Comparison of ENCODE assay signal across 24 cellular contexts in genomic region chr4:8709050-8709728, GRCh38.
DNase-seq lines count a peak whose midpoint lies in the region; ATAC-seq and TF ChIP-seq lines count a peak whose summit lies in the region.
"Had no signal": no experiment of that assay in that cellular context is flagged by ENCODE, and none has a peak within 500 bp of the region (broad histone marks: within the 10 kb centered on the region; RNA-seq: fewer than 3 reads in every experiment).

No MANE protein-coding gene starts in this region.

- ATAC-seq in activated CD8-positive, alpha-beta memory T cell treated with anti-CD3 and anti-CD28 coated beads, Interleukin-2, amount 10 ng/mL, durations not matched to agents 7 days and 5 days: no peak
- no peak for ATAC-seq in lower lobe of right lung
- ATAC-seq in activated CD8-positive, alpha-beta T cell treated with anti-CD3 and anti-CD28 coated beads, Interleukin-2, amount 10 ng/mL, durations not matched to agents 7 days and 5 days: no peak
- ATAC-seq: activated naive CD4-positive, alpha-beta T cell treated with anti-CD3 and anti-CD28 coated beads, Interleukin-2, amount 50 U/mL, for 72 hours; gastrocnemius medialis; Panc1; pancreas had no signal

- POLR2A ChIA-PET in activated CD8-positive, alpha-beta T cell treated with anti-CD3 and anti-CD28 coated beads, Interleukin-2, amount 10 ng/mL, durations not matched to agents 7 days and 5 days (lab: Charles Lee): no interaction called here

- CTCF ChIA-PET in activated CD8-positive, alpha-beta memory T cell treated with anti-CD3 and anti-CD28 coated beads, Interleukin-2, amount 10 ng/mL, durations not matched to agents 7 days and 5 days (lab: Charles Lee): no interaction called here
- CTCF ChIA-PET in activated CD8-positive, alpha-beta T cell treated with anti-CD3 and anti-CD28 coated beads, Interleukin-2, amount 10 ng/mL, durations not matched to agents 7 days and 5 days (lab: Charles Lee): no interaction called here

- no peak for TF ChIP-seq CTCF in Peyer's patch (IDR thresholded peaks at IDR 0.05)
- TF ChIP-seq CTCF in lower lobe of right lung (IDR thresholded peaks at IDR 0.05): no peak
- no peak for TF ChIP-seq CTCF in tibial artery (IDR thresholded peaks at IDR 0.05)

- H3K4me1 ChIP-seq in Peyer's patch (no peaks in the 10 kb centered on the region), lower lobe of right lung (no peaks in the 10 kb centered on the region), tibial artery (no peaks in the 10 kb centered on the region)
- H3K4me1 ChIP-seq: gastrocnemius medialis, pancreas, SJCRH30, stomach, tibial nerve had no signal

- no peak overlapping the region for H3K4me3 Mint-ChIP-seq in activated CD8-positive, alpha-beta memory T cell treated with anti-CD3 and anti-CD28 coated beads, Interleukin-2, amount 10 ng/mL, durations not matched to agents 7 days and 5 days
- H3K4me3 Mint-ChIP-seq in activated CD8-positive, alpha-beta T cell treated with anti-CD3 and anti-CD28 coated beads, Interleukin-2, amount 10 ng/mL, durations not matched to agents 7 days and 5 days: no peak overlapping the region
- H3K4me3 Mint-ChIP-seq: activated T-helper 1 cell treated with anti-CD3 and anti-CD28 coated beads, Interleukin-12 subunit alpha, Interleukin-12 subunit beta, Interleukin-2, Interleukin-4 antibody, amounts not matched to agents 30 ng/mL and 10 ng/mL and 1 ng/mL, durations not matched to agents 14 hours and 24 hours and 36 hours; CD4-positive, CD25-positive, alpha-beta regulatory T cell; IgD-negative memory B cell had no signal

- no peak for TF ChIP-seq POLR2A in Peyer's patch (IDR thresholded peaks at IDR 0.05)

- no peak overlapping the region for H3K27ac Mint-ChIP-seq in activated CD8-positive, alpha-beta memory T cell treated with anti-CD3 and anti-CD28 coated beads, Interleukin-2, amount 10 ng/mL, durations not matched to agents 7 days and 5 days
- H3K27ac Mint-ChIP-seq in activated CD8-positive, alpha-beta T cell treated with anti-CD3 and anti-CD28 coated beads, Interleukin-2, amount 10 ng/mL, durations not matched to agents 7 days and 5 days: no peak overlapping the region
- H3K27ac Mint-ChIP-seq: activated naive CD4-positive, alpha-beta T cell treated with anti-CD3 and anti-CD28 coated beads, Interleukin-2, amount 50 U/mL, for 72 hours; activated T-helper 1 cell treated with anti-CD3 and anti-CD28 coated beads, Interleukin-12 subunit alpha, Interleukin-12 subunit beta, Interleukin-2, Interleukin-4 antibody, amounts not matched to agents 30 ng/mL and 10 ng/mL and 1 ng/mL, durations not matched to agents 14 hours and 24 hours and 36 hours; CD4-positive, CD25-positive, alpha-beta regulatory T cell; IgD-negative memory B cell had no signal

- H3K27ac ChIP-seq in Peyer's patch: no peak overlapping the region
- no peak overlapping the region for H3K27ac ChIP-seq in lower lobe of right lung
- H3K27ac ChIP-seq in tibial artery: no peak overlapping the region
- H3K27ac ChIP-seq: brain microvascular endothelial cell, gastrocnemius medialis, pancreas, SJCRH30, stomach, tibial nerve, WERI-Rb-1 had no signal

- H3K27me3 ChIP-seq in Peyer's patch (no peaks in the 10 kb centered on the region), lower lobe of right lung (ENCODE audit: low read depth) (peaks cover 29% of the 10 kb centered on the region), tibial artery (peaks cover 0 to 40% of the 10 kb centered on the region in 2 donors)
- H3K27me3 ChIP-seq: pancreas had no signal

- H3K9me3 Mint-ChIP-seq in activated CD8-positive, alpha-beta memory T cell treated with anti-CD3 and anti-CD28 coated beads, Interleukin-2, amount 10 ng/mL, durations not matched to agents 7 days and 5 days (ENCODE audit: low read depth): peaks cover 14% of the 10 kb centered on the region
- H3K9me3 Mint-ChIP-seq in activated CD8-positive, alpha-beta T cell treated with anti-CD3 and anti-CD28 coated beads, Interleukin-2, amount 10 ng/mL, durations not matched to agents 7 days and 5 days (ENCODE audit: insufficient read depth): peaks cover 4% of the 10 kb centered on the region

- H3K9me3 ChIP-seq in Peyer's patch (peaks cover 0 to 6% (median 0%) of the 10 kb centered on the region in 4 donors), lower lobe of right lung (peaks cover 10% of the 10 kb centered on the region), tibial artery (peaks cover 5 to 21% (median 11%) of the 10 kb centered on the region in 3 donors)
- H3K9me3 ChIP-seq: gastrocnemius medialis, pancreas had no signal

- no peaks in the 10 kb centered on the region for H3K27me3 Mint-ChIP-seq in activated CD8-positive, alpha-beta memory T cell treated with anti-CD3 and anti-CD28 coated beads, Interleukin-2, amount 10 ng/mL, durations not matched to agents 7 days and 5 days
- no peaks in the 10 kb centered on the region for H3K27me3 Mint-ChIP-seq in activated CD8-positive, alpha-beta T cell treated with anti-CD3 and anti-CD28 coated beads, Interleukin-2, amount 10 ng/mL, durations not matched to agents 7 days and 5 days (ENCODE audit: low read depth)
- H3K27me3 Mint-ChIP-seq: IgD-negative memory B cell had no signal

- peaks cover 2% of the 10 kb centered on the region for H3K36me3 Mint-ChIP-seq in activated CD8-positive, alpha-beta memory T cell treated with anti-CD3 and anti-CD28 coated beads, Interleukin-2, amount 10 ng/mL, durations not matched to agents 7 days and 5 days
- no peaks in the 10 kb centered on the region for H3K36me3 Mint-ChIP-seq in activated CD8-positive, alpha-beta T cell treated with anti-CD3 and anti-CD28 coated beads, Interleukin-2, amount 10 ng/mL, durations not matched to agents 7 days and 5 days (ENCODE audit: low read depth)
- H3K36me3 Mint-ChIP-seq: CD4-positive, CD25-positive, alpha-beta regulatory T cell had no signal

- H3K36me3 ChIP-seq in Peyer's patch: no peaks in the 10 kb centered on the region
- no peaks in the 10 kb centered on the region for H3K36me3 ChIP-seq in lower lobe of right lung
- no peaks in the 10 kb centered on the region for H3K36me3 ChIP-seq in tibial artery
- H3K36me3 ChIP-seq: brain microvascular endothelial cell, gastrocnemius medialis, pancreas, SJCRH30, stomach, tibial nerve, WERI-Rb-1 had no signal

- peak; percentile 33 for DNase-seq in activated CD8-positive, alpha-beta memory T cell treated with anti-CD3 and anti-CD28 coated beads for 24 hours
- no peak for DNase-seq in activated CD8-positive, alpha-beta memory T cell treated with anti-CD3 and anti-CD28 coated beads, Interleukin-2, amount 10 ng/mL, durations not matched to agents 7 days and 5 days
- DNase-seq in Peyer's patch (peak in 2 of 3 donors; percentile 10 to 29), lower lobe of right lung (peak; percentile 18), tibial artery (peak; percentile 17 to 41), NCI-H510A treated with DMSO at 0.1 percent for 48 hours (lab: John Stamatoyannopoulos, UW) (no peak), epidermal melanocyte (ENCODE audit: insufficient read length, low spot score) (no peak)
- no peak for DNase-seq in activated CD8-positive, alpha-beta T cell treated with anti-CD3 and anti-CD28 coated beads, Interleukin-2, amount 10 ng/mL, durations not matched to agents 7 days and 5 days
- DNase-seq: activated CD4-positive, alpha-beta T cell treated with anti-CD3 and anti-CD28 coated beads, Interleukin-2, amount 50 U/mL, for 1 hour; amygdala; brain microvascular endothelial cell; CD4-positive, CD25-positive, alpha-beta regulatory T cell; NCI-H748 treated with DMSO at 0.1 percent for 48 hours; SJCRH30; stimulated activated CD4-positive, alpha-beta T cell treated with anti-CD3 and anti-CD28 coated beads, Interleukin-2, amount 100 ng/mL, for 48 hours; stomach; WERI-Rb-1 had no signal

- H3K4me3 ChIP-seq in Peyer's patch (no peak overlapping the region), lower lobe of right lung (no peak overlapping the region), tibial artery (no peak overlapping the region)
- H3K4me3 ChIP-seq: gastrocnemius medialis, pancreas, SJCRH30, stomach, tibial nerve had no signal

- intact Hi-C loops in lower lobe of right lung (cut with DNase I): no loop called here
- intact Hi-C loops in tibial artery (cut with DNase I; ENCODE audit: low total_unique reads): no loop called here

- H3K4me1 Mint-ChIP-seq in activated CD8-positive, alpha-beta memory T cell treated with anti-CD3 and anti-CD28 coated beads, Interleukin-2, amount 10 ng/mL, durations not matched to agents 7 days and 5 days: no peaks in the 10 kb centered on the region
- no peaks in the 10 kb centered on the region for H3K4me1 Mint-ChIP-seq in activated CD8-positive, alpha-beta T cell treated with anti-CD3 and anti-CD28 coated beads, Interleukin-2, amount 10 ng/mL, durations not matched to agents 7 days and 5 days (ENCODE audit: low read depth)
- H3K4me1 Mint-ChIP-seq: IgD-negative memory B cell had no signal

Comparison
In these comparisons a context has a peak if more than half of its experiments do, and no peak if none do; other contexts are left out.
1. DNase-seq: peak in activated CD8-positive, alpha-beta memory T cell treated with anti-CD3 and anti-CD28 coated beads for 24 hours (single experiment), Peyer's patch (2 of 3), lower lobe of right lung (single experiment) and tibial artery (2 of 2); none in activated CD8-positive, alpha-beta memory T cell treated with anti-CD3 and anti-CD28 coated beads, Interleukin-2, amount 10 ng/mL, durations not matched to agents 7 days and 5 days (single experiment), activated CD8-positive, alpha-beta T cell treated with anti-CD3 and anti-CD28 coated beads, Interleukin-2, amount 10 ng/mL, durations not matched to agents 7 days and 5 days (single experiment), NCI-H510A treated with DMSO at 0.1 percent for 48 hours (single experiment) and epidermal melanocyte (single experiment).